In the genomic region with DNA sequence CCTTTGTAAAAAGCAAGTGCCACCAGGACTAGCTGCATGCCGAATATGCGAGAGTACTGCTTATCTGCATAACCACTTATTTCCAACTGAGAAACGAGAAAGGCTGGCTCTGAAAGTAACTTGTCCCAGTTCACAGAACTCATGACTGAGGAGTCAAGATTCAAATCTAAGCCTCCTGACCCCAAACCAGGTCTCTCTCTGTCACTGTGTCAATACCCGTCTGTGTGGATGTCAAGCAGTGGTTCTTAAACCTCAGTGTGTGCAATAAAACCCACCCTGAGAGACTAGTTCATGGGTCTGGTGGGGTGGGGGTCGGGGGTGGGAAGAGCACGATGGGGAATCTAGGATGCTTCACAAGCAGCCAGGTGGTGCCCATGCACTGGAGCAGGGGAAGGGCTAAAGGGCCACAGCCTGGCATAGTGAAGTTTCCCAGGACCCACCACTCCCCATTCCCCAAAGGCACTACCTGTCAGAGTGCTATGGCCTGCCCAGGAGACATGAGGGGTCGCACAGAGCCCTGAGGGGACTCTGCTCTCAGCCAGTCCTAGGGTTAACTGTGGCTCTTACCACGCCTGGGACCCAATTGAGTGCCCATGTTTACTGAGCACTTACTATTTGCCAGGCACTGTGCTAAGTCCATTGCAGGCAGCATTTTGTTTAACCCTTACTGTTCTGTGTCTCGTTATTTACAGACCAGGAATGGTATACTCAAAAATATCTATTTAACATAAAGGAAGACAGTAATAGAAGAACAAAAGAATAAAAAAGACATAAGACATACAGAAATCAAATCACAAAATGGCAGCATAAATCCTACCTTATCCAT, we compare ENCODE assay signal across 9 cellular contexts. TPM values are rescaled to one million over a fixed set of nuclear protein-coding genes. Genes with fewer than 3 reads are reported as not detected.
DNase-seq lines count a peak whose midpoint lies in the region; TF ChIP-seq lines count a peak whose summit lies in the region.
"Had no signal": no experiment of that assay in that cellular context is flagged by ENCODE, and none has a peak within 500 bp of the region (broad histone marks: within the 10 kb centered on the region; RNA-seq: fewer than 3 reads in every experiment).

No MANE protein-coding gene starts in this region.

- H3K4me2 ChIP-seq in neural progenitor cell = no peak overlapping the region
- H3K4me2 ChIP-seq in MM.1S (ENCODE audit: low read depth, low read length) = no peak overlapping the region

- H3K27ac ChIP-seq in subcutaneous abdominal adipose tissue (ENCODE audit: low read depth, low read length) (peak overlapping the region; percentile 85), neural progenitor cell (no peak overlapping the region), MM.1S (ENCODE audit: low read length) (no peak overlapping the region)

- H3K27me3 Mint-ChIP-seq in activated T-cell treated with anti-CD3 and anti-CD28 coated beads, Interleukin-2, amount 50 U/mL, for 24 hours = no peaks in the 10 kb centered on the region
- H3K27me3 Mint-ChIP-seq in T-helper 2 cell treated with Interferon-gamma antibody and Interleukin-4, amounts not matched to agents 5 μg/mL and 100 μg/mL, for 36 hours (ENCODE audit: low read depth) = no peaks in the 10 kb centered on the region
- H3K27me3 Mint-ChIP-seq in glutamatergic neuron (ENCODE audit: unreplicated experiment) (peaks cover 5% of the 10 kb centered on the region), neural progenitor cell (ENCODE audit: insufficient read depth, low read depth) (peaks cover 7% of the 10 kb centered on the region)

- H3K4me3 Mint-ChIP-seq in activated T-cell treated with anti-CD3 and anti-CD28 coated beads, Interleukin-2, amount 50 U/mL, for 24 hours = no peak overlapping the region
- peak overlapping the region; percentile 59 for H3K4me3 Mint-ChIP-seq in T-helper 2 cell treated with Interferon-gamma antibody and Interleukin-4, amounts not matched to agents 5 μg/mL and 100 μg/mL, for 36 hours
- H3K4me3 Mint-ChIP-seq in glutamatergic neuron (ENCODE audit: unreplicated experiment) (peak overlapping the region; percentile 63), neural progenitor cell (no peak overlapping the region)

- peaks cover 8% of the 10 kb centered on the region for H3F3A ChIP-seq in neural progenitor cell (ENCODE audit: low read depth)
- no peaks in the 10 kb centered on the region; the same call in 1 of the 2 replicates for H3F3A ChIP-seq in MM.1S (ENCODE audit: insufficient read depth, low read length)

- H2AFZ ChIP-seq in neural progenitor cell (replicated peaks) (no peak overlapping the region), MM.1S (ENCODE audit: low read length) (no peak overlapping the region)

- H3K4me1 Mint-ChIP-seq in activated T-cell treated with anti-CD3 and anti-CD28 coated beads, Interleukin-2, amount 50 U/mL, for 24 hours (ENCODE audit: low read depth) = peaks cover 99% of the 10 kb centered on the region
- peaks cover 90% of the 10 kb centered on the region for H3K4me1 Mint-ChIP-seq in T-helper 2 cell treated with Interferon-gamma antibody and Interleukin-4, amounts not matched to agents 5 μg/mL and 100 μg/mL, for 36 hours (ENCODE audit: low read depth)
- H3K4me1 Mint-ChIP-seq in glutamatergic neuron (ENCODE audit: low read depth, unreplicated experiment) (peaks cover 12% of the 10 kb centered on the region), neural progenitor cell (peaks cover 59% of the 10 kb centered on the region)

- H3K36me3 ChIP-seq in subcutaneous abdominal adipose tissue (ENCODE audit: control insufficient read depth in 5 of 5, insufficient read depth in 5 of 5, low read length in 5 of 5) = peaks cover 0 to 2% (median 0%) of the 10 kb centered on the region in 5 donors
- H3K36me3 ChIP-seq in neural progenitor cell = no peaks in the 10 kb centered on the region
- no peaks in the 10 kb centered on the region for H3K36me3 ChIP-seq in MM.1S (replicated peaks; ENCODE audit: insufficient read depth, low read length)

- peaks cover 45% of the 10 kb centered on the region for H3K36me3 Mint-ChIP-seq in activated T-cell treated with anti-CD3 and anti-CD28 coated beads, Interleukin-2, amount 50 U/mL, for 24 hours (ENCODE audit: low read depth)
- peaks cover 24% of the 10 kb centered on the region for H3K36me3 Mint-ChIP-seq in T-helper 2 cell treated with Interferon-gamma antibody and Interleukin-4, amounts not matched to agents 5 μg/mL and 100 μg/mL, for 36 hours (ENCODE audit: low read depth)
- H3K36me3 Mint-ChIP-seq in glutamatergic neuron (ENCODE audit: unreplicated experiment) (no peaks in the 10 kb centered on the region), neural progenitor cell (no peaks in the 10 kb centered on the region)

- TF ChIP-seq CTCF in glutamatergic neuron (IDR thresholded peaks at IDR 0.05; ENCODE audit: partially characterized antibody, unreplicated experiment) (no peak), neural progenitor cell (IDR thresholded peaks at IDR 0.05) (no peak), MM.1S (IDR thresholded peaks at IDR 0.05; ENCODE audit: low read length) (no peak)

- H3K27ac Mint-ChIP-seq in activated T-cell treated with anti-CD3 and anti-CD28 coated beads, Interleukin-2, amount 50 U/mL, for 24 hours = peak overlapping the region; percentile 92
- H3K27ac Mint-ChIP-seq in T-helper 2 cell treated with Interferon-gamma antibody and Interleukin-4, amounts not matched to agents 5 μg/mL and 100 μg/mL, for 36 hours = peak overlapping the region; percentile 85
- H3K27ac Mint-ChIP-seq in glutamatergic neuron (ENCODE audit: unreplicated experiment) = no peak overlapping the region
- H3K27ac Mint-ChIP-seq in neural progenitor cell = no peak overlapping the region

- no peaks in the 10 kb centered on the region for H3K9me2 ChIP-seq in MM.1S (replicated peaks; ENCODE audit: insufficient read depth, low read length)

- no peak for DNase-seq in activated T-cell treated with anti-CD3 and anti-CD28 coated beads, Interleukin-2, amount 50 U/mL, for 24 hours
- no peak for DNase-seq in activated T-cell treated with anti-CD3 and anti-CD28 coated beads for 4 hours
- no peak for DNase-seq in T-helper 2 cell treated with Interferon-gamma antibody and Interleukin-4, amounts not matched to agents 5 μg/mL and 100 μg/mL, for 36 hours (ENCODE audit: low spot score)
- no peak for DNase-seq in glutamatergic neuron
- no peak for DNase-seq in neural progenitor cell (ENCODE audit: low spot score)
- no peak for DNase-seq in activated gamma-delta T cell (lab: John Stamatoyannopoulos, UW)
- DNase-seq in MM.1S = no peak
- DNase-seq: nucleus accumbens had no signal

- H3K27me3 ChIP-seq in subcutaneous abdominal adipose tissue (ENCODE audit: control insufficient read depth in 5 of 5, insufficient read depth in 4 of 5, low read length in 5 of 5) = no peaks in the 10 kb centered on the region
- no peaks in the 10 kb centered on the region for H3K27me3 ChIP-seq in neural progenitor cell
- no peaks in the 10 kb centered on the region for H3K27me3 ChIP-seq in MM.1S (replicated peaks; ENCODE audit: insufficient read depth, low read length)

- H3K9me3 Mint-ChIP-seq in activated T-cell treated with anti-CD3 and anti-CD28 coated beads, Interleukin-2, amount 50 U/mL, for 24 hours = no peaks in the 10 kb centered on the region
- H3K9me3 Mint-ChIP-seq in T-helper 2 cell treated with Interferon-gamma antibody and Interleukin-4, amounts not matched to agents 5 μg/mL and 100 μg/mL, for 36 hours = no peaks in the 10 kb centered on the region
- H3K9me3 Mint-ChIP-seq in glutamatergic neuron (ENCODE audit: unreplicated experiment) (no peaks in the 10 kb centered on the region), neural progenitor cell (no peaks in the 10 kb centered on the region)

- H3K9ac ChIP-seq in subcutaneous abdominal adipose tissue (ENCODE audit: low read length in 5 of 5) (no peak overlapping the region), neural progenitor cell (no peak overlapping the region), MM.1S (ENCODE audit: low read length) (no peak overlapping the region)

- H3K9me3 ChIP-seq in subcutaneous abdominal adipose tissue (ENCODE audit: control insufficient read depth in 5 of 5, low read length in 5 of 5) = no peaks in the 10 kb centered on the region
- H3K9me3 ChIP-seq in neural progenitor cell (ENCODE audit: low read depth) = no peaks in the 10 kb centered on the region
- no peaks in the 10 kb centered on the region for H3K9me3 ChIP-seq in MM.1S (replicated peaks; ENCODE audit: insufficient read depth, low read length)

- no peaks in the 10 kb centered on the region for H3K79me2 ChIP-seq in neural progenitor cell (ENCODE audit: low read depth)
- peaks cover 99% of the 10 kb centered on the region for H3K79me2 ChIP-seq in MM.1S (ENCODE audit: low read length)

- H3K4me1 ChIP-seq in subcutaneous abdominal adipose tissue (ENCODE audit: control insufficient read depth in 5 of 5, insufficient read depth in 5 of 5, low read length in 5 of 5) (peaks cover 46 to 95% (median 88%) of the 10 kb centered on the region in 5 donors), neural progenitor cell (peaks cover 18% of the 10 kb centered on the region), MM.1S (ENCODE audit: low read length) (peaks cover 24% of the 10 kb centered on the region)

- H4K20me1 ChIP-seq in neural progenitor cell (ENCODE audit: low read depth) (peaks cover 7% of the 10 kb centered on the region), MM.1S (ENCODE audit: insufficient read depth, low read length) (peaks cover 24% of the 10 kb centered on the region)

- H3K4me3 ChIP-seq in subcutaneous abdominal adipose tissue (ENCODE audit: low read depth in 1 of 5, low read length in 5 of 5) (no peak overlapping the region), neural progenitor cell (no peak overlapping the region), MM.1S (ENCODE audit: low read length) (no peak overlapping the region)

RNA-seq across cellular contexts. Expression of a gene that starts 33.4 kb away (rescaled TPM):
- total RNA-seq in glutamatergic neuron (ENCODE audit: unreplicated experiment) (145 TPM), neural progenitor cell (ENCODE audit: low replicate concordance) (25.9 and 37.3 TPM in 2 replicates)

Comparison
In these comparisons a context has a peak if more than half of its experiments do, and no peak if none do; other contexts are left out.
1. H3K27ac Mint-ChIP-seq: peak in activated T-cell treated with anti-CD3 and anti-CD28 coated beads, Interleukin-2, amount 50 U/mL, for 24 hours (single experiment) and T-helper 2 cell treated with Interferon-gamma antibody and Interleukin-4, amounts not matched to agents 5 μg/mL and 100 μg/mL, for 36 hours (single experiment); none in glutamatergic neuron (single experiment) and neural progenitor cell (single experiment).
2. H3K4me3 Mint-ChIP-seq: peak in T-helper 2 cell treated with Interferon-gamma antibody and Interleukin-4, amounts not matched to agents 5 μg/mL and 100 μg/mL, for 36 hours (single experiment) and glutamatergic neuron (single experiment); none in activated T-cell treated with anti-CD3 and anti-CD28 coated beads, Interleukin-2, amount 50 U/mL, for 24 hours (single experiment) and neural progenitor cell (single experiment).